1 cellular context compared by ENCODE assay signal in the genomic region with DNA sequence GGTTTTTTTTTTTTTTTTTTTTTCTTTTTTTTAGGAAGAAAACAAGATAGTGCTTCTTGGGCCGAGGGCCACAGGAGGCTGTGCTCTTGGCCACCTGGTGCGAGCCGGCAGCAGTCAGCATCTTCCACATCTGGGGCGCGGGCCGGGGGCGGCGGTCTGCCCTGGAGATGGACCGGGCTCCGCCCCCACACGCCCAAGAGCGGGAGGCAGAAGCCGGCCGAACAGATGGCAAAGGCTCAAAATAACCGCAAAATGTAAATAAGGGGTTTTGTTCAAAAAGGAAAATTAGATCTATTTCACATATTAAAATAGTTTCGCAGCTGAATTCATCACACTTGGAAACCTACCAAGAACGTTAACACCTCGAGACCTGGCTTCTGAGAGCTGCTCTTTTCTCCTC.
TF ChIP-seq lines count a peak whose summit lies in the region.

No MANE protein-coding gene starts in this region.

TF ChIP-seq in GM23338, 12 proteins besides CTCF, POLR2A, EP300 and RAD21 (continued from another document):
- TF ChIP-seq, protein P1, sequence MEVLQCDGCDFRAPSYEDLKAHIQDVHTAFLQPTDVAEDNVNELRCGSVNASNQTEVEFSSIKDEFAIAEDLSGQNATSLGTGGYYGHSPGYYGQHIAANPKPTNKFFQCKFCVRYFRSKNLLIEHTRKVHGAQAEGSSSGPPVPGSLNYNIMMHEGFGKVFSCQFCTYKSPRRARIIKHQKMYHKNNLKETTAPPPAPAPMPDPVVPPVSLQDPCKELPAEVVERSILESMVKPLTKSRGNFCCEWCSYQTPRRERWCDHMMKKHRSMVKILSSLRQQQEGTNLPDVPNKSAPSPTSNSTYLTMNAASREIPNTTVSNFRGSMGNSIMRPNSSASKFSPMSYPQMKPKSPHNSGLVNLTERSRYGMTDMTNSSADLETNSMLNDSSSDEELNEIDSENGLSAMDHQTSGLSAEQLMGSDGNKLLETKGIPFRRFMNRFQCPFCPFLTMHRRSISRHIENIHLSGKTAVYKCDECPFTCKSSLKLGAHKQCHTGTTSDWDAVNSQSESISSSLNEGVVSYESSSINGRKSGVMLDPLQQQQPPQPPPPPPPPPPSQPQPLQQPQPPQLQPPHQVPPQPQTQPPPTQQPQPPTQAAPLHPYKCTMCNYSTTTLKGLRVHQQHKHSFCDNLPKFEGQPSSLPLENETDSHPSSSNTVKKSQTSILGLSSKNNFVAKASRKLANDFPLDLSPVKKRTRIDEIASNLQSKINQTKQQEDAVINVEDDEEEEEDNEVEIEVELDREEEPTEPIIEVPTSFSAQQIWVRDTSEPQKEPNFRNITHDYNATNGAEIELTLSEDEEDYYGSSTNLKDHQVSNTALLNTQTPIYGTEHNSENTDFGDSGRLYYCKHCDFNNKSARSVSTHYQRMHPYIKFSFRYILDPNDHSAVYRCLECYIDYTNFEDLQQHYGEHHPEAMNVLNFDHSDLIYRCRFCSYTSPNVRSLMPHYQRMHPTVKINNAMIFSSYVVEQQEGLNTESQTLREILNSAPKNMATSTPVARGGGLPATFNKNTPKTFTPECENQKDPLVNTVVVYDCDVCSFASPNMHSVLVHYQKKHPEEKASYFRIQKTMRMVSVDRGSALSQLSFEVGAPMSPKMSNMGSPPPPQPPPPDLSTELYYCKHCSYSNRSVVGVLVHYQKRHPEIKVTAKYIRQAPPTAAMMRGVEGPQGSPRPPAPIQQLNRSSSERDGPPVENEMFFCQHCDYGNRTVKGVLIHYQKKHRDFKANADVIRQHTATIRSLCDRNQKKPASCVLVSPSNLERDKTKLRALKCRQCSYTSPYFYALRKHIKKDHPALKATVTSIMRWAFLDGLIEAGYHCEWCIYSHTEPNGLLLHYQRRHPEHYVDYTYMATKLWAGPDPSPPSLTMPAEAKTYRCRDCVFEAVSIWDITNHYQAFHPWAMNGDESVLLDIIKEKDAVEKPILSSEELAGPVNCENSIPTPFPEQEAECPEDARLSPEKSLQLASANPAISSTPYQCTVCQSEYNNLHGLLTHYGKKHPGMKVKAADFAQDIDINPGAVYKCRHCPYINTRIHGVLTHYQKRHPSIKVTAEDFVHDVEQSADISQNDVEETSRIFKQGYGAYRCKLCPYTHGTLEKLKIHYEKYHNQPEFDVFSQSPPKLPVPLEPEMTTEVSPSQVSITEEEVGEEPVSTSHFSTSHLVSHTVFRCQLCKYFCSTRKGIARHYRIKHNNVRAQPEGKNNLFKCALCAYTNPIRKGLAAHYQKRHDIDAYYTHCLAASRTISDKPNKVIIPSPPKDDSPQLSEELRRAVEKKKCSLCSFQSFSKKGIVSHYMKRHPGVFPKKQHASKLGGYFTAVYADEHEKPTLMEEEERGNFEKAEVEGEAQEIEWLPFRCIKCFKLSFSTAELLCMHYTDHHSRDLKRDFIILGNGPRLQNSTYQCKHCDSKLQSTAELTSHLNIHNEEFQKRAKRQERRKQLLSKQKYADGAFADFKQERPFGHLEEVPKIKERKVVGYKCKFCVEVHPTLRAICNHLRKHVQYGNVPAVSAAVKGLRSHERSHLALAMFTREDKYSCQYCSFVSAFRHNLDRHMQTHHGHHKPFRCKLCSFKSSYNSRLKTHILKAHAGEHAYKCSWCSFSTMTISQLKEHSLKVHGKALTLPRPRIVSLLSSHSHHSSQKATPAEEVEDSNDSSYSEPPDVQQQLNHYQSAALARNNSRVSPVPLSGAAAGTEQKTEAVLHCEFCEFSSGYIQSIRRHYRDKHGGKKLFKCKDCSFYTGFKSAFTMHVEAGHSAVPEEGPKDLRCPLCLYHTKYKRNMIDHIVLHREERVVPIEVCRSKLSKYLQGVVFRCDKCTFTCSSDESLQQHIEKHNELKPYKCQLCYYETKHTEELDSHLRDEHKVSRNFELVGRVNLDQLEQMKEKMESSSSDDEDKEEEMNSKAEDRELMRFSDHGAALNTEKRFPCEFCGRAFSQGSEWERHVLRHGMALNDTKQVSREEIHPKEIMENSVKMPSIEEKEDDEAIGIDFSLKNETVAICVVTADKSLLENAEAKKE (CRISPR knock-in tag; IDR thresholded peaks at IDR 0.05) = no peak
- no peak for TF ChIP-seq NANOG (IDR thresholded peaks at IDR 0.05; ENCODE audit: borderline replicate concordance)
